In genomic region chr2:149188291-149188690, GRCh38 we compare ENCODE assay signal across 18 cellular contexts.
A peak's percentile ranks its signal among the peaks of the same experiment; 100 is the strongest.
DNase-seq lines count a peak whose midpoint lies in the region; ATAC-seq, FAIRE-seq and TF ChIP-seq lines count a peak whose summit lies in the region.
"Had no signal": no experiment of that assay in that cellular context is flagged by ENCODE, and none has a peak within 500 bp of the region (broad histone marks: within the 10 kb centered on the region; RNA-seq: fewer than 3 reads in every experiment).

No MANE protein-coding gene starts in this region.

- H3K9me3 ChIP-seq in A673 (ENCODE audit: low read depth, low read length, poor library complexity, severe bottlenecking): no peaks in the 10 kb centered on the region
- H3K9me3 ChIP-seq: BE2C had no signal

- FAIRE-seq in bronchial epithelial cell (lab: Jason Lieb, UNC): no peak

- no peaks in the 10 kb centered on the region for H3K27me3 Mint-ChIP-seq in progenitor cell of endocrine pancreas
- H3K27me3 Mint-ChIP-seq in activated naive CD4-positive, alpha-beta T cell treated with anti-CD3 and anti-CD28 coated beads, Interleukin-2, amount 10 ng/mL, durations not matched to agents 7 days and 5 days: no peaks in the 10 kb centered on the region
- H3K27me3 Mint-ChIP-seq: CD4-positive, alpha-beta memory T cell had no signal

- no peak overlapping the region for H3K4me3 Mint-ChIP-seq in progenitor cell of endocrine pancreas (ENCODE audit: low read depth)
- H3K4me3 Mint-ChIP-seq in activated naive CD4-positive, alpha-beta T cell treated with anti-CD3 and anti-CD28 coated beads, Interleukin-2, amount 10 ng/mL, durations not matched to agents 7 days and 5 days: no peak overlapping the region
- H3K4me3 Mint-ChIP-seq: CD4-positive, alpha-beta memory T cell; H9 had no signal

- DNase-seq in A673 (ENCODE audit: low spot score): peak; percentile 79
- peak; percentile 65 for DNase-seq in M059J (ENCODE audit: low read depth)
- DNase-seq in bronchial epithelial cell (ENCODE audit: low read depth): peak; percentile 37
- no peak for DNase-seq in progenitor cell of endocrine pancreas (ENCODE audit: low spot score, unreplicated experiment)
- no peak for DNase-seq in activated naive CD4-positive, alpha-beta T cell treated with anti-CD3 and anti-CD28 coated beads, Interleukin-2, amount 10 ng/mL, durations not matched to agents 7 days and 5 days
- DNase-seq: 8988T; BE2C; CD4-positive, alpha-beta memory T cell; DMS79; GDM1; GOT3; H9; IMR-90; KBM-7 had no signal

- peaks cover 22% of the 10 kb centered on the region for H3K4me1 Mint-ChIP-seq in progenitor cell of endocrine pancreas (ENCODE audit: low read depth)
- no peaks in the 10 kb centered on the region for H3K4me1 Mint-ChIP-seq in activated naive CD4-positive, alpha-beta T cell treated with anti-CD3 and anti-CD28 coated beads, Interleukin-2, amount 10 ng/mL, durations not matched to agents 7 days and 5 days
- H3K4me1 Mint-ChIP-seq: CD4-positive, alpha-beta memory T cell had no signal

- no TSS peak for BruUV-seq in A673 (replicated peaks; lab: Mats Ljungman, UMichigan)

- H3K27ac Mint-ChIP-seq in progenitor cell of endocrine pancreas: peak overlapping the region; percentile 38
- no peak overlapping the region for H3K27ac Mint-ChIP-seq in activated naive CD4-positive, alpha-beta T cell treated with anti-CD3 and anti-CD28 coated beads, Interleukin-2, amount 10 ng/mL, durations not matched to agents 7 days and 5 days
- H3K27ac Mint-ChIP-seq: CD4-positive, alpha-beta memory T cell; H9 had no signal

- ATAC-seq in GM21360 (IDR thresholded peaks at IDR 0.05; ENCODE audit: unreplicated experiment): no peak
- ATAC-seq in HG03354 (IDR thresholded peaks at IDR 0.05; ENCODE audit: poor library complexity, severe bottlenecking, unreplicated experiment): no peak
- no peak for ATAC-seq in GM21390 (IDR thresholded peaks at IDR 0.05; ENCODE audit: unreplicated experiment)

- intact Hi-C loops in A673 (cut with micrococcal nuclease; ENCODE audit: unreplicated experiment): no loop called here

- POLR2A ChIA-PET in A673 (lab: Charles Lee; ENCODE audit: low non-redundant PET): no interaction called here

- peaks cover 27% of the 10 kb centered on the region for H3K36me3 Mint-ChIP-seq in progenitor cell of endocrine pancreas (ENCODE audit: insufficient read depth)
- H3K36me3 Mint-ChIP-seq in activated naive CD4-positive, alpha-beta T cell treated with anti-CD3 and anti-CD28 coated beads, Interleukin-2, amount 10 ng/mL, durations not matched to agents 7 days and 5 days: no peaks in the 10 kb centered on the region
- H3K36me3 Mint-ChIP-seq: CD4-positive, alpha-beta memory T cell had no signal

- H3K27me3 ChIP-seq in A673 (replicated peaks; ENCODE audit: insufficient read depth, low read depth, low read length, poor library complexity) (no peaks in the 10 kb centered on the region), bronchial epithelial cell (ENCODE audit: control insufficient read depth, insufficient read depth, low read length) (no peaks in the 10 kb centered on the region)
- H3K27me3 ChIP-seq: BE2C had no signal

- CTCF ChIA-PET in A673 (lab: Charles Lee): no interaction called here
- CTCF ChIA-PET in activated naive CD4-positive, alpha-beta T cell treated with anti-CD3 and anti-CD28 coated beads, Interleukin-2, amount 10 ng/mL, durations not matched to agents 7 days and 5 days (lab: Charles Lee): no interaction called here

- H3K4me3 ChIP-seq in A673 (ENCODE audit: low read depth, low read length, poor library complexity, severe bottlenecking) (no peak overlapping the region), bronchial epithelial cell (ENCODE audit: low read depth, low read length) (no peak overlapping the region)

- H3K9me3 Mint-ChIP-seq in progenitor cell of endocrine pancreas (ENCODE audit: low read depth): no peaks in the 10 kb centered on the region
- H3K9me3 Mint-ChIP-seq in activated naive CD4-positive, alpha-beta T cell treated with anti-CD3 and anti-CD28 coated beads, Interleukin-2, amount 10 ng/mL, durations not matched to agents 7 days and 5 days: no peaks in the 10 kb centered on the region
- H3K9me3 Mint-ChIP-seq: CD4-positive, alpha-beta memory T cell; H9 had no signal

- TF ChIP-seq CTCF in A673 (conservative IDR thresholded peaks at IDR 0.05; ENCODE audit: low read depth, low read length): no peak
- TF ChIP-seq CTCF in bronchial epithelial cell (IDR thresholded peaks at IDR 0.05; ENCODE audit: insufficient read depth, low read length, severe bottlenecking): no peak
- no peak for TF ChIP-seq CTCF in progenitor cell of endocrine pancreas (IDR thresholded peaks at IDR 0.05; ENCODE audit: unreplicated experiment)

- H3K27ac ChIP-seq in A673 (ENCODE audit: low read depth, low read length, poor library complexity, severe bottlenecking): peak overlapping the region; percentile 66
- H3K27ac ChIP-seq: C4-2B had no signal

- peaks cover 45% of the 10 kb centered on the region for H3K4me1 ChIP-seq in A673 (ENCODE audit: insufficient read depth, low read length, poor library complexity, severe bottlenecking)
- H3K4me1 ChIP-seq: BE2C had no signal

- H3K36me3 ChIP-seq in A673 (ENCODE audit: insufficient read depth, low read length, poor library complexity, severe bottlenecking) (no peaks in the 10 kb centered on the region), bronchial epithelial cell (ENCODE audit: control insufficient read depth, insufficient read depth, low read length) (no peaks in the 10 kb centered on the region)
- H3K36me3 ChIP-seq: BE2C had no signal

Comparison
In these comparisons a context has a peak if more than half of its experiments do, and no peak if none do; other contexts are left out.
1. DNase-seq: peak in A673 (single experiment), M059J (single experiment) and bronchial epithelial cell (single experiment); none in progenitor cell of endocrine pancreas (single experiment) and activated naive CD4-positive, alpha-beta T cell treated with anti-CD3 and anti-CD28 coated beads, Interleukin-2, amount 10 ng/mL, durations not matched to agents 7 days and 5 days (single experiment).